ENCODE assay signal across 1 cellular context in genomic region chr14:103732868-103733626, GRCh38.
TF ChIP-seq lines count a peak whose summit lies in the region.

No MANE protein-coding gene starts in this region.

TF ChIP-seq in endothelial cell of umbilical vein, 7 proteins besides CTCF, POLR2A, EP300 and RAD21 (continued from another document):
- TF ChIP-seq EZH2 (IDR thresholded peaks at IDR 0.05; ENCODE audit: borderline replicate concordance, low read depth, low read length, severe bottlenecking) (no peak), FOS (IDR thresholded peaks at IDR 0.05; ENCODE audit: borderline replicate concordance, insufficient read depth, low read length) (no peak), JUN (IDR thresholded peaks at IDR 0.05; ENCODE audit: borderline replicate concordance, insufficient read depth, insufficient read length, low read depth) (no peak), GATA2 (IDR thresholded peaks at IDR 0.05; ENCODE audit: insufficient read depth, insufficient read length, low read depth, low read length) (no peak), MAX (IDR thresholded peaks at IDR 0.05; ENCODE audit: insufficient read depth, insufficient read length) (no peak), MYC (IDR thresholded peaks at IDR 0.05; ENCODE audit: low read depth, low read length) (no peak)
TF ChIP-seq in endothelial cell of umbilical vein: peak in this region for 0.
